1 cellular context compared by ENCODE assay signal in genomic region chr22:38966379-38966700, GRCh38.
TF ChIP-seq lines count a peak whose summit lies in the region.

No MANE protein-coding gene starts in this region.

TF ChIP-seq in H1, 55 proteins besides CTCF, POLR2A, EP300 and RAD21:
- TF ChIP-seq SRF (IDR thresholded peaks at IDR 0.05; ENCODE audit: low read depth, low read length) = no peak
- TF ChIP-seq USF2 (IDR thresholded peaks at IDR 0.05; ENCODE audit: low read length) = no peak
- no peak for TF ChIP-seq RFX5 (IDR thresholded peaks at IDR 0.05; ENCODE audit: borderline replicate concordance, low read depth, low read length)
- TF ChIP-seq KDM5A (IDR thresholded peaks at IDR 0.05; ENCODE audit: low read length) = no peak
- TF ChIP-seq EZH2 (IDR thresholded peaks at IDR 0.05; ENCODE audit: low read depth, low read length, severe bottlenecking) = no peak
- no peak for TF ChIP-seq POLR2AphosphoS5 (IDR thresholded peaks at IDR 0.05; ENCODE audit: low read depth, low read length)
- TF ChIP-seq E2F6 (IDR thresholded peaks at IDR 0.05) = no peak
- no peak for TF ChIP-seq ZNF274 (IDR thresholded peaks at IDR 0.05; ENCODE audit: borderline replicate concordance, extremely low read depth, low read length)
- TF ChIP-seq KDM4A (IDR thresholded peaks at IDR 0.05; ENCODE audit: low read depth, low read length, severe bottlenecking) = no peak
- TF ChIP-seq SAP30 (IDR thresholded peaks at IDR 0.05; ENCODE audit: insufficient read depth, insufficient replicate concordance, low read length) = no peak
- TF ChIP-seq CTBP2 (IDR thresholded peaks at IDR 0.05; ENCODE audit: borderline replicate concordance, insufficient read depth, insufficient read length, low read length) = no peak
- TF ChIP-seq TEAD4 (IDR thresholded peaks at IDR 0.05; ENCODE audit: low read depth, low read length) = no peak
- no peak for TF ChIP-seq TAF1 (IDR thresholded peaks at IDR 0.05; ENCODE audit: low read depth, low read length)
- TF ChIP-seq CHD2 (IDR thresholded peaks at IDR 0.05; ENCODE audit: low read length) = no peak
- TF ChIP-seq TCF12 (IDR thresholded peaks at IDR 0.05; ENCODE audit: low read depth, low read length) = no peak
- TF ChIP-seq CHD7 (IDR thresholded peaks at IDR 0.05; ENCODE audit: insufficient replicate concordance, low read length) = no peak
- TF ChIP-seq JUND (IDR thresholded peaks at IDR 0.05; ENCODE audit: low read length) = no peak
- TF ChIP-seq SIN3A (conservative IDR thresholded peaks at IDR 0.05 in 1 of 2, IDR thresholded peaks at IDR 0.05 in 1 of 2; ENCODE audit: low read depth in 1 of 2, low read length in 2 of 2) = no peak
